ENCODE assay signal across 8 cellular contexts in genomic region chr10:89032141-89032814, GRCh38. TPM values are rescaled to one million over a fixed set of nuclear protein-coding genes. Genes with fewer than 3 reads are reported as not detected.
A peak's percentile ranks its signal among the peaks of the same experiment; 100 is the strongest.
DNase-seq lines count a peak whose midpoint lies in the region; ATAC-seq and TF ChIP-seq lines count a peak whose summit lies in the region.

No MANE protein-coding gene starts in this region.

- H3K4me1 ChIP-seq in osteoblast (ENCODE audit: insufficient read depth, low read length), result peaks cover 18% of the 10 kb centered on the region

- no peaks in the 10 kb centered on the region for H3K9me3 ChIP-seq in osteoblast (ENCODE audit: low read depth, low read length)

- no peaks in the 10 kb centered on the region for H3K79me2 ChIP-seq in osteoblast (ENCODE audit: insufficient read depth, low read length)

- H3K4me2 ChIP-seq in osteoblast (ENCODE audit: insufficient read depth, low read length), result peak overlapping the region; percentile 62

- no peaks in the 10 kb centered on the region for H3K36me3 ChIP-seq in osteoblast (ENCODE audit: insufficient read depth, low read length)

- H3K4me3 ChIP-seq in AG10803 (ENCODE audit: low read length) (no peak overlapping the region), osteoblast (ENCODE audit: insufficient read depth, low read length) (peak overlapping the region; percentile 25)

- no peaks in the 10 kb centered on the region for H4K20me1 ChIP-seq in osteoblast (ENCODE audit: insufficient read depth, low read length)

- no peak overlapping the region for H2AFZ ChIP-seq in osteoblast (ENCODE audit: low read length)

- TF ChIP-seq CTCF in AG10803 (conservative IDR thresholded peaks at IDR 0.05; ENCODE audit: low read length), result no peak
- TF ChIP-seq CTCF in osteoblast (IDR thresholded peaks at IDR 0.05; ENCODE audit: extremely low read depth, low read depth, low read length), result no peak

- peak; percentile 89 for ATAC-seq in GM19463 (IDR thresholded peaks at IDR 0.05; ENCODE audit: unreplicated experiment)

- DNase-seq in AG10803 (ENCODE audit: low read depth) (peak; percentile 76), MV-4-11 (lab: John Stamatoyannopoulos, UW) (peak; percentile 32), amniotic epithelial cell (ENCODE audit: low read depth) (peak; percentile 64), osteoblast (ENCODE audit: insufficient read length, low spot score, missing footprints) (no peak), SK-N-DZ (ENCODE audit: low spot score) (no peak), NCI-H748 treated with DMSO at 0.1 percent for 48 hours (lab: John Stamatoyannopoulos, UW) (no peak), HuH-7 (ENCODE audit: low spot score) (no peak)

- H3K27ac ChIP-seq in osteoblast (ENCODE audit: low read depth, low read length), result peak overlapping the region; percentile 45

- no peaks in the 10 kb centered on the region for H3K27me3 ChIP-seq in osteoblast (ENCODE audit: insufficient read depth, low read length)

RNA-seq across cellular contexts. Expression of gene FAS, which starts 41.7 kb away (rescaled TPM):
- total RNA-seq in osteoblast, result 49.6 and 62.5 TPM in 2 replicates
- polyA plus RNA-seq in SK-N-DZ (2014; cell fraction: cytosol; rRNA removed), result 0.22 and 1.0 TPM in 2 replicates
- polyA plus RNA-seq in SK-N-DZ (2014; cell fraction: nucleus; rRNA removed), result 0.96 and 2.4 TPM in 2 replicates

Comparison
In these comparisons a context has a peak if more than half of its experiments do, and no peak if none do; other contexts are left out.
1. DNase-seq: peak in AG10803 (single experiment), MV-4-11 (single experiment) and amniotic epithelial cell (single experiment); none in osteoblast (single experiment), SK-N-DZ (single experiment), NCI-H748 treated with DMSO at 0.1 percent for 48 hours (single experiment) and HuH-7 (single experiment).